ENCODE assay signal across 23 cellular contexts in genomic region chr11:117873828-117874125, GRCh38. TPM values are rescaled to one million over a fixed set of nuclear protein-coding genes. Genes with fewer than 3 reads are reported as not detected.
DNase-seq lines count a peak whose midpoint lies in the region; ATAC-seq and TF ChIP-seq lines count a peak whose summit lies in the region.
"Had no signal": no experiment of that assay in that cellular context is flagged by ENCODE, and none has a peak within 500 bp of the region (broad histone marks: within the 10 kb centered on the region; RNA-seq: fewer than 3 reads in every experiment).

No MANE protein-coding gene starts in this region.

- TF ChIP-seq CTCF in heart left ventricle (IDR thresholded peaks at IDR 0.05) (no peak), gastroesophageal sphincter (IDR thresholded peaks at IDR 0.05) (no peak), prostate gland (IDR thresholded peaks at IDR 0.05) (no peak), vagina (IDR thresholded peaks at IDR 0.05) (no peak)

- H3K4me3 ChIP-seq in heart left ventricle = peak overlapping the region in 7 of 12 donors; percentile 75 to 96 (median 82)
- no peak overlapping the region for H3K4me3 ChIP-seq in gastroesophageal sphincter
- H3K4me3 ChIP-seq in prostate gland = no peak overlapping the region
- no peak overlapping the region for H3K4me3 ChIP-seq in vagina
- H3K4me3 ChIP-seq: ascending aorta had no signal

- H3K27me3 ChIP-seq in heart left ventricle = peaks cover 0 to 23% (median 0%) of the 10 kb centered on the region in 9 donors
- peaks cover 10% of the 10 kb centered on the region for H3K27me3 ChIP-seq in gastroesophageal sphincter
- H3K27me3 ChIP-seq in prostate gland (replicated peaks; ENCODE audit: insufficient read depth) = no peaks in the 10 kb centered on the region
- H3K27me3 ChIP-seq in vagina = no peaks in the 10 kb centered on the region

- peak overlapping the region in 11 of 12 donors; percentile 26 to 96 (median 90) for H3K27ac ChIP-seq in heart left ventricle
- peak overlapping the region in 3 of 4 donors; percentile 80 to 87 (median 83) for H3K27ac ChIP-seq in gastroesophageal sphincter
- peak overlapping the region; percentile 24 to 58 for H3K27ac ChIP-seq in prostate gland
- H3K27ac ChIP-seq in vagina = peak overlapping the region; percentile 24
- H3K27ac ChIP-seq: ascending aorta had no signal

- DNase-seq in heart left ventricle (no peak), left ventricle myocardium superior (no peak), prostate gland (ENCODE audit: low spot score) (no peak), vagina (ENCODE audit: extremely low spot score in 2 of 2) (peak in 1 of 2 donors; percentile 49), NCI-H1930 (lab: John Stamatoyannopoulos, UW) (no peak)
- DNase-seq: 8988T; activated CD4-positive, alpha-beta memory T cell treated with anti-CD3 and anti-CD28 coated beads, Interleukin-2, amount 10 ng/mL, durations not matched to agents 7 days and 5 days; activated naive CD4-positive, alpha-beta T cell treated with anti-CD3 and anti-CD28 coated beads, Interleukin-2, amount 50 U/mL, for 16 hours; activated T-cell treated with anti-CD3 and anti-CD28 coated beads, Interleukin-2, amount 50 U/mL, for 1 hour; AML-193; Caco-2; effector CD8-positive, alpha-beta T cell; EL; glutamatergic neuron; NCI-H1417; NCI-H526 treated with DMSO at 0.1 percent for 48 hours; occipital lobe; T-helper 9 cell had no signal

- no peaks in the 10 kb centered on the region for H3K9me3 ChIP-seq in heart left ventricle
- no peaks in the 10 kb centered on the region for H3K9me3 ChIP-seq in gastroesophageal sphincter
- H3K9me3 ChIP-seq in prostate gland = no peaks in the 10 kb centered on the region
- H3K9me3 ChIP-seq in vagina = no peaks in the 10 kb centered on the region
- H3K9me3 ChIP-seq: ascending aorta, Caco-2 had no signal

- ATAC-seq in heart left ventricle (no peak), left ventricle myocardium superior (no peak), gastroesophageal sphincter (no peak), GM21825 (IDR thresholded peaks at IDR 0.05; ENCODE audit: unreplicated experiment) (no peak), GM18858 (IDR thresholded peaks at IDR 0.05; ENCODE audit: unreplicated experiment) (no peak)
- ATAC-seq: stimulated activated effector memory CD8-positive, alpha-beta T cell treated with anti-CD3 and anti-CD28 coated beads, Interleukin-12 subunit alpha, Interleukin-12 subunit beta, amount 100 ng/mL, for 72 hours had no signal

- 58 to 76% (median 66%) methylated on average over 8 of the region's 8 CpGs for WGBS in heart left ventricle, 4 donors
- WGBS in gastroesophageal sphincter (ENCODE audit: low coverage in 1 of 2), 2 donors = 34 to 92% methylated on average over 3 to 7 of the region's 8 CpGs
- WGBS in prostate gland = 80% methylated on average over 8 of the region's 8 CpGs

- TF ChIP-seq EP300 in gastroesophageal sphincter (IDR thresholded peaks at IDR 0.05) = no peak

- no peak for TF ChIP-seq POLR2A in heart left ventricle (IDR thresholded peaks at IDR 0.05)
- no peak for TF ChIP-seq POLR2A in gastroesophageal sphincter (IDR thresholded peaks at IDR 0.05)
- TF ChIP-seq POLR2A in prostate gland (IDR thresholded peaks at IDR 0.05) = no peak
- no peak for TF ChIP-seq POLR2A in vagina (IDR thresholded peaks at IDR 0.05)

- H3K36me3 ChIP-seq in heart left ventricle (no peaks in the 10 kb centered on the region), gastroesophageal sphincter (no peaks in the 10 kb centered on the region), prostate gland (no peaks in the 10 kb centered on the region), vagina (no peaks in the 10 kb centered on the region)
- H3K36me3 ChIP-seq: ascending aorta had no signal

- intact Hi-C loops in heart left ventricle (cut with DNase I) (no loop called here), left ventricle myocardium superior (cut with micrococcal nuclease) (no loop called here), prostate gland (cut with DNase I) (no loop called here), vagina (cut with DNase I) (no loop called here)

- H3K4me1 ChIP-seq in heart left ventricle = peaks cover 4 to 87% (median 65%) of the 10 kb centered on the region in 12 donors
- peaks cover 0 to 90% (median 28%) of the 10 kb centered on the region in 3 donors for H3K4me1 ChIP-seq in gastroesophageal sphincter
- no peaks in the 10 kb centered on the region for H3K4me1 ChIP-seq in prostate gland (replicated peaks)
- H3K4me1 ChIP-seq in vagina = peaks cover 62% of the 10 kb centered on the region
- H3K4me1 ChIP-seq: ascending aorta had no signal

RNA-seq across cellular contexts. Expression of gene FXYD6, which starts 2.7 kb away (rescaled TPM):
- 10 to 100 TPM; 24.6 to 51.2 (median 35.0) TPM for total RNA-seq in heart left ventricle
- 10 to 100 TPM; 51.2 to 54.0 TPM for polyA plus RNA-seq in heart left ventricle
- total RNA-seq in left ventricle myocardium superior = 35.4 TPM
- total RNA-seq in gastroesophageal sphincter = 10 to 100 TPM; 28.6 to 76.7 (median 74.4) TPM
- 100 to 1,000 TPM in 1 of 2 donors, 10 to 100 TPM in 1; 29.6 to 366 TPM for total RNA-seq in prostate gland
- 75.4 TPM for total RNA-seq in vagina
- total RNA-seq: activated CD4-positive, alpha-beta memory T cell treated with anti-CD3 and anti-CD28 coated beads, Interleukin-2, amount 10 ng/mL, durations not matched to agents 7 days and 5 days had no signal

RNA-seq across cellular contexts. Expression of gene FXYD2, which starts 49.2 kb away (rescaled TPM):
- total RNA-seq in heart left ventricle (1 to 10 TPM in 5 of 9 donors, under 1 TPM in 3, not detected in 1; 0.48 to 2.7 (median 1.8) TPM), left ventricle myocardium superior (1.4 TPM), gastroesophageal sphincter (1 to 10 TPM in 2 of 4 donors, under 1 TPM in 2; 0.50 to 3.0 (median 1.2) TPM), prostate gland (1 to 10 TPM in 1 of 2 donors, under 1 TPM in 1; 0.87 to 1.8 TPM), vagina (2.7 TPM)
- polyA plus RNA-seq in heart left ventricle = 1 to 10 TPM in 1 of 2 donors, under 1 TPM in 1; 0.53 to 1.8 TPM
- total RNA-seq: ascending aorta had no signal

RNA-seq across cellular contexts. Expression of gene TMPRSS13, which starts 55.4 kb away (rescaled TPM):
- total RNA-seq in heart left ventricle (under 1 TPM in 4 of 9 donors, not detected in 5; 0.06 to 0.51 (median 0.25) TPM), left ventricle myocardium superior (0.15 TPM), gastroesophageal sphincter (under 1 TPM in 3 of 4 donors, not detected in 1; 0.13 to 0.67 (median 0.31) TPM), prostate gland (10 to 100 TPM in 1 of 2 donors, 1 to 10 TPM in 1; 1.2 to 14.7 TPM), vagina (9.6 TPM)
- polyA plus RNA-seq in heart left ventricle = under 1 TPM; 0.03 to 0.08 TPM
- total RNA-seq: ascending aorta had no signal

Comparison
In these comparisons a context has a peak if more than half of its experiments do, and no peak if none do; other contexts are left out.
1. H3K27ac ChIP-seq: peak in every context shown above with its lines; median percentile 90 in heart left ventricle; 83 in gastroesophageal sphincter; 41 in prostate gland; 24 in vagina.
2. H3K4me3 ChIP-seq: peak in heart left ventricle (7 of 12); none in gastroesophageal sphincter (0 of 2), prostate gland (0 of 2) and vagina (0 of 2).